In genomic region chr11:35715649-35716048, GRCh38 we compare ENCODE assay signal across 17 cellular contexts.
"Had no signal": no experiment of that assay in that cellular context is flagged by ENCODE, and none has a peak within 500 bp of the region (broad histone marks: within the 10 kb centered on the region; RNA-seq: fewer than 3 reads in every experiment).

No MANE protein-coding gene starts in this region.

- H3K4me3 Mint-ChIP-seq: activated CD8-positive, alpha-beta memory T cell treated with anti-CD3 and anti-CD28 coated beads, Interleukin-2, amount 10 ng/mL, durations not matched to agents 7 days and 5 days; activated T-cell treated with anti-CD3 and anti-CD28 coated beads, Interleukin-2, amount 50 U/mL, for 4 hours; nephron; stimulated activated naive CD8-positive, alpha-beta T cell treated with anti-CD3 and anti-CD28 coated beads, Interleukin-15, amount 100 ng/mL, for 72 hours; T-helper 1 cell treated with Interleukin-12 subunit alpha and Interleukin-12 subunit beta and Interleukin-4 antibody, amounts not matched to agents 30 μg/mL and 1 μg/mL, for 36 hours had no signal

- H3K27me3 ChIP-seq: cardiac muscle cell, heart left ventricle, testis had no signal

- H3K9me3 ChIP-seq: heart left ventricle, mucosa of descending colon, testis had no signal

- H3K4me1 ChIP-seq: testis had no signal

- ATAC-seq: activated CD8-positive, alpha-beta memory T cell treated with anti-CD3 and anti-CD28 coated beads, Interleukin-2, amount 10 ng/mL, durations not matched to agents 7 days and 5 days; heart left ventricle; left lobe of liver; mucosa of descending colon had no signal

- H3K4me3 ChIP-seq: cardiac muscle cell, coronary artery, heart left ventricle, mucosa of descending colon, testis had no signal

- H3K9me3 Mint-ChIP-seq: nephron had no signal

- FAIRE-seq: astrocyte, frontal cortex had no signal

- DNase-seq: activated CD4-positive, alpha-beta T cell treated with anti-CD3 and anti-CD28 coated beads, Interleukin-2, amount 50 U/mL, for 4 hours; activated CD8-positive, alpha-beta memory T cell treated with anti-CD3 and anti-CD28 coated beads, Interleukin-2, amount 10 ng/mL, durations not matched to agents 7 days and 5 days; activated gamma-delta T cell; activated T-cell treated with anti-CD3 and anti-CD28 coated beads, Interleukin-2, amount 50 U/mL, for 4 hours; effector CD4-positive, alpha-beta T cell; heart left ventricle; islet precursor cell; mucosa of descending colon; testis had no signal

- H3K27ac Mint-ChIP-seq: activated CD8-positive, alpha-beta memory T cell treated with anti-CD3 and anti-CD28 coated beads, Interleukin-2, amount 10 ng/mL, durations not matched to agents 7 days and 5 days; nephron; T-helper 1 cell treated with Interleukin-12 subunit alpha and Interleukin-12 subunit beta and Interleukin-4 antibody, amounts not matched to agents 30 μg/mL and 1 μg/mL, for 36 hours had no signal

- H3K36me3 ChIP-seq: cardiac muscle cell, heart left ventricle had no signal

- H3K27ac ChIP-seq: cardiac muscle cell, coronary artery, heart left ventricle, testis had no signal

- H3K27me3 Mint-ChIP-seq: activated CD8-positive, alpha-beta memory T cell treated with anti-CD3 and anti-CD28 coated beads, Interleukin-2, amount 10 ng/mL, durations not matched to agents 7 days and 5 days; stimulated activated naive CD8-positive, alpha-beta T cell treated with anti-CD3 and anti-CD28 coated beads, Interleukin-15, amount 100 ng/mL, for 72 hours had no signal
